7 cellular contexts compared by ENCODE assay signal in genomic region chr19:41859213-41859617, GRCh38. TPM values are rescaled to one million over a fixed set of nuclear protein-coding genes. Genes with fewer than 3 reads are reported as not detected.
DNase-seq lines count a peak whose midpoint lies in the region; ATAC-seq and TF ChIP-seq lines count a peak whose summit lies in the region.

No MANE protein-coding gene starts in this region.

- peak overlapping the region; percentile 2; the same call in 1 of the 2 replicates for H3K4me3 ChIP-seq in H7 (ENCODE audit: insufficient read depth, low read depth, low read length)
- peak overlapping the region; percentile 20 for H3K4me3 ChIP-seq in iPS-11a (ENCODE audit: low read depth, low read length)

- ATAC-seq in activated B cell treated with CpG ODN at 0.5 μM for 24 hours (ENCODE audit: low read depth) (no peak), HG02571 (IDR thresholded peaks at IDR 0.05; ENCODE audit: unreplicated experiment) (no peak), HG03460 (IDR thresholded peaks at IDR 0.05; ENCODE audit: unreplicated experiment) (no peak)
- no peak for ATAC-seq in stimulated activated effector memory CD8-positive, alpha-beta T cell treated with anti-CD3 and anti-CD28 coated beads, Interleukin-12 subunit alpha, Interleukin-12 subunit beta, amount 100 ng/mL, for 72 hours

- H3K4me1 Mint-ChIP-seq in activated B cell treated with CpG ODN at 0.5 μM for 24 hours, result peaks cover 38% of the 10 kb centered on the region
- H3K4me1 Mint-ChIP-seq in stimulated activated effector memory CD8-positive, alpha-beta T cell treated with anti-CD3 and anti-CD28 coated beads, Interleukin-12 subunit alpha, Interleukin-12 subunit beta, amount 100 ng/mL, for 72 hours, result peaks cover 43% of the 10 kb centered on the region

- DNase-seq in H7, result no peak
- no peak for DNase-seq in activated B cell treated with CpG ODN at 0.5 μM for 24 hours
- DNase-seq in stimulated activated effector memory CD8-positive, alpha-beta T cell treated with anti-CD3 and anti-CD28 coated beads, Interleukin-12 subunit alpha, Interleukin-12 subunit beta, amount 100 ng/mL, for 72 hours (ENCODE audit: low spot score in 2 of 2), result no peak
- no peak for DNase-seq in D341Med (ENCODE audit: low spot score)

- no peaks in the 10 kb centered on the region; the same call in 1 of the 2 replicates for H3K27me3 ChIP-seq in H7 (ENCODE audit: control insufficient read depth, insufficient read depth, low read length)

- H3K36me3 Mint-ChIP-seq in activated B cell treated with CpG ODN at 0.5 μM for 24 hours (ENCODE audit: low read depth), result peaks cover 40% of the 10 kb centered on the region
- peaks cover 49% of the 10 kb centered on the region for H3K36me3 Mint-ChIP-seq in stimulated activated effector memory CD8-positive, alpha-beta T cell treated with anti-CD3 and anti-CD28 coated beads, Interleukin-12 subunit alpha, Interleukin-12 subunit beta, amount 100 ng/mL, for 72 hours

- POLR2A ChIA-PET in activated B cell treated with CpG ODN at 0.5 μM for 24 hours (lab: Charles Lee), result interaction anchor here (0.7 to 4.1 kb wide), 19 partner anchors 14 to 537 kb away, joined by 3 to 258 read pairs (median 8); partner anchors contain the start of genes ARHGEF1, B9D2, CD79A and ERFL

- H3K4me3 Mint-ChIP-seq in activated B cell treated with CpG ODN at 0.5 μM for 24 hours, result peak overlapping the region; percentile 94
- H3K4me3 Mint-ChIP-seq in stimulated activated effector memory CD8-positive, alpha-beta T cell treated with anti-CD3 and anti-CD28 coated beads, Interleukin-12 subunit alpha, Interleukin-12 subunit beta, amount 100 ng/mL, for 72 hours, result peak overlapping the region; percentile 82

- peak overlapping the region; percentile 97 for H3K27ac Mint-ChIP-seq in activated B cell treated with CpG ODN at 0.5 μM for 24 hours
- H3K27ac Mint-ChIP-seq in stimulated activated effector memory CD8-positive, alpha-beta T cell treated with anti-CD3 and anti-CD28 coated beads, Interleukin-12 subunit alpha, Interleukin-12 subunit beta, amount 100 ng/mL, for 72 hours, result peak overlapping the region; percentile 95

- H3K27me3 Mint-ChIP-seq in activated B cell treated with CpG ODN at 0.5 μM for 24 hours, result no peaks in the 10 kb centered on the region

- peaks cover 34% of the 10 kb centered on the region for H3K36me3 ChIP-seq in H7 (replicated peaks; ENCODE audit: control insufficient read depth, insufficient read depth, low read length)

- CTCF ChIA-PET in activated B cell treated with CpG ODN at 0.5 μM for 24 hours (lab: Charles Lee), result interaction anchor here (0.6 to 3.8 kb wide), 17 partner anchors 9 to 306 kb away, joined by 3 to 34 read pairs (median 5); partner anchors contain the start of genes ARHGEF1, CD79A, ERFL and RABAC1

- TF ChIP-seq CTCF in activated B cell treated with CpG ODN at 0.5 μM for 24 hours (IDR thresholded peaks at IDR 0.05), result no peak

- no peaks in the 10 kb centered on the region for H3K9me3 Mint-ChIP-seq in activated B cell treated with CpG ODN at 0.5 μM for 24 hours
- H3K9me3 Mint-ChIP-seq in stimulated activated effector memory CD8-positive, alpha-beta T cell treated with anti-CD3 and anti-CD28 coated beads, Interleukin-12 subunit alpha, Interleukin-12 subunit beta, amount 100 ng/mL, for 72 hours, result no peaks in the 10 kb centered on the region

- intact Hi-C loops in activated B cell treated with CpG ODN at 0.5 μM for 24 hours (cut with micrococcal nuclease), result loop anchor here (1.0 kb wide), 6 partner anchors 75 to 466 kb away; partner anchors contain the start of genes MEGF8 and RABAC1

RNA-seq across cellular contexts. Expression of gene RPS19, which starts 0.8 kb away (rescaled TPM):
- 2,022 and 3,019 TPM in 2 replicates for total RNA-seq in H7 (2014; rRNA removed; shearing (Covaris generic))
- 4,196 and 4,853 TPM in 2 replicates for total RNA-seq in activated B cell treated with CpG ODN at 0.5 μM for 24 hours

RNA-seq across cellular contexts. Expression of gene DMRTC2, which starts 14.4 kb away (rescaled TPM):
- not detected in 2 replicates for total RNA-seq in H7 (2014; rRNA removed; shearing (Covaris generic))
- total RNA-seq in activated B cell treated with CpG ODN at 0.5 μM for 24 hours, result not detected in 2 replicates

RNA-seq across cellular contexts. Expression of gene LYPD4, which starts 14.7 kb away (rescaled TPM):
- total RNA-seq in H7 (2014; rRNA removed; shearing (Covaris generic)), result not detected in 2 replicates
- not detected in 2 replicates for total RNA-seq in activated B cell treated with CpG ODN at 0.5 μM for 24 hours

RNA-seq across cellular contexts. Expression of gene CD79A, which starts 17.9 kb away (rescaled TPM):
- 0.55 TPM in 1 of 2 replicates, not detected in the other for total RNA-seq in H7 (2014; rRNA removed; shearing (Covaris generic))
- total RNA-seq in activated B cell treated with CpG ODN at 0.5 μM for 24 hours, result 889 and 943 TPM in 2 replicates

RNA-seq across cellular contexts. Expression of gene ARHGEF1, which starts 23.8 kb away (rescaled TPM):
- 34.3 and 40.7 TPM in 2 replicates for total RNA-seq in H7 (2014; rRNA removed; shearing (Covaris generic))
- total RNA-seq in activated B cell treated with CpG ODN at 0.5 μM for 24 hours, result 351 and 418 TPM in 2 replicates
